Comparison of ENCODE assay signal across 8 cellular contexts in the genomic region with DNA sequence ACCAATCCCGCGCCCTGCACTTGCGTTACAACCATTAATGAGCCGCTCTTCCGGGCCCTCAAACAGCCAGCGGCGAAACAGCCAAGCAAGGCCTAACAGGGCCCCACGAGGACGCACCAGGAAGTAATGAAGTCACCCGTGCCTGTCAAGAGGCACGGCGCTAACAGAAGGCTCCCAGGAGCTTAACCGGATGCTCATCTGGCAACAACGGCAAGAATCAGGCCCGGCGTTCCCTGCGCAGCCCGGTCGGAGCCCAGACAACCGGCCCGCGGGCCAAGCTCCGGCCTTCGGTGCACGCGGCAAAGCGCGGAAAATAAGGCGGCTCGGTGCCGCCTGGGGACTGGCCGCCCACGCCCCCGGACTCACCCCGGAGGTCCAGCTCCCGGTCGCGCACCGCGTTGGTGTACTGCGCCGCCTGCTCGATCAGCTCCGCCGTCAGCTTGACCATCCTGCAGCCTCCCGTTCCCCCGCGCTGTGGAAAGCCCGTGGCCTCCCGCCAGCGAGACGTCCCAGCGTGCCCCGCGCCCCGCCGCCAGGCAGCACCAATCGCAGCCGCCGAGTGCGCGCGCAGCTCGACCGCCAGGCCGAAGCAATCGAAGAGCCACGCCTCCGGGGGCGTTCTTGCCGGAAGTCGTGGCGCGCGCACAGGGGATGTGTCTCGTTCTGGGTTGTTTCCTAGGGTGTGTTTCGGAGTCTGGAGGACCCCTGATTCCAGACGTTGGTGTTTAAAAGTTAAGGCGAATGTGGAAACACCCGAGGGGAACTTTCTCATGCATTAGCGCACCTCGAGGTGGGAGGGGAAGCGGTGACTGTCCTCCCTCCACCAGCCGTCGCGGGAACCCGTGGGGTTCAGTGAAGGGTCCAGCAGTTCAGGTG. TPM values are rescaled to one million over a fixed set of nuclear protein-coding genes. Genes with fewer than 3 reads are reported as not detected.
DNase-seq lines count a peak whose midpoint lies in the region; ATAC-seq and FAIRE-seq lines count a peak whose summit lies in the region.

A gene (minus strand): TSS at position 518 of the 876 bp plus-strand sequence. CDS start 70 bp downstream, at position 448.

- peak within 1 kb of the TSS; percentile 94 to 95 for H3K4me3 Mint-ChIP-seq in effector memory CD8-positive, alpha-beta T cell

- peak within 1 kb of the TSS in 1 of 2 experiments; percentile 14 for H3K23ac ChIP-seq in mesenchymal stem cell (ENCODE audit: low read length in 2 of 2)

- H4K91ac ChIP-seq in mesenchymal stem cell (ENCODE audit: low read length), result peak within 1 kb of the TSS; percentile 93

- ATAC-seq in GM21367 (IDR thresholded peaks at IDR 0.05; ENCODE audit: unreplicated experiment), result peak; percentile 64
- peak; percentile 82 for ATAC-seq in effector memory CD8-positive, alpha-beta T cell (replicated peaks)

- H3K9me3 Mint-ChIP-seq in effector memory CD8-positive, alpha-beta T cell, result no peaks in the 10 kb centered on the region

- peak within 1 kb of the TSS; percentile 98 for H4K8ac ChIP-seq in mesenchymal stem cell (ENCODE audit: low read length)

- WGBS in mesenchymal stem cell, result under 1% methylated on average over 87 of the region's 87 CpGs

- peak; percentile 98 for DNase-seq in COLO829 (ENCODE audit: low spot score)
- DNase-seq in HTR-8/SVneo (ENCODE audit: insufficient read length, low spot score), result peak; percentile 88
- peak; percentile 89 for DNase-seq in NOMO-1 treated with DMSO at 0.1 percent for 48 hours (lab: John Stamatoyannopoulos, UW; ENCODE audit: unreplicated experiment)
- peak; percentile 94 to 95 for DNase-seq in activated CD8-positive, alpha-beta memory T cell treated with anti-CD3 and anti-CD28 coated beads for 4 hours (ENCODE audit: low read depth in 2 of 2)
- peak; percentile 96 to 98 (median 98) for DNase-seq in effector memory CD8-positive, alpha-beta T cell
- peak; percentile 94 for DNase-seq in mesenchymal stem cell
- peak; percentile 99 for DNase-seq in stimulated activated CD8-positive, alpha-beta memory T cell treated with anti-CD3 and anti-CD28 coated beads, Interleukin-12 subunit alpha, Interleukin-12 subunit beta, amount 100 ng/mL, for 24 hours (ENCODE audit: extremely low read depth)

- H2BK12ac ChIP-seq in mesenchymal stem cell (ENCODE audit: low read length in 2 of 2), result peak within 1 kb of the TSS in 1 of 2 experiments; percentile 7

- H3K4me2 ChIP-seq in mesenchymal stem cell (ENCODE audit: low read length, poor library complexity, severe bottlenecking), result peak within 1 kb of the TSS; percentile 83

- peak within 1 kb of the TSS; percentile 82 for H3K27ac ChIP-seq in mesenchymal stem cell (ENCODE audit: low read length, poor library complexity, severe bottlenecking)

- H3K9me3 ChIP-seq in mesenchymal stem cell (ENCODE audit: control insufficient read depth, low read length), result no peaks in the 10 kb centered on the region

- no peaks in the 10 kb centered on the region for H3K27me3 ChIP-seq in mesenchymal stem cell (ENCODE audit: control insufficient read depth in 1 of 2, insufficient read depth in 1 of 2, low read length in 2 of 2)

- FAIRE-seq in HTR-8/SVneo (lab: Jason Lieb, UNC), result peak; percentile 87

- peaks cover 14 to 42% of the 10 kb centered on the region in 2 donors for H3K4me1 Mint-ChIP-seq in effector memory CD8-positive, alpha-beta T cell (ENCODE audit: low read depth in 2 of 2)

- peaks cover 53% of the 10 kb centered on the region for H3K36me3 Mint-ChIP-seq in effector memory CD8-positive, alpha-beta T cell (ENCODE audit: insufficient read depth)

- peak within 1 kb of the TSS; percentile 33 for H2AK5ac ChIP-seq in mesenchymal stem cell (ENCODE audit: low read length, severe bottlenecking)

- peaks cover 2% of the 10 kb centered on the region for H3K4me1 ChIP-seq in mesenchymal stem cell (ENCODE audit: control insufficient read depth, insufficient read depth, low read depth, low read length)

- peak within 1 kb of the TSS; percentile 64 for H2BK120ac ChIP-seq in mesenchymal stem cell (ENCODE audit: low read depth, low read length)

- H3K36me3 ChIP-seq in mesenchymal stem cell (ENCODE audit: control insufficient read depth in 1 of 2, insufficient read depth in 2 of 2, low read depth in 1 of 2, low read length in 2 of 2), result peaks cover 4 to 19% of the 10 kb centered on the region in 2 experiments

- H3K14ac ChIP-seq in mesenchymal stem cell (ENCODE audit: low read length in 2 of 2), result peak within 1 kb of the TSS in 1 of 2 experiments; percentile 94

- peak within 1 kb of the TSS; percentile 98 for H2BK15ac ChIP-seq in mesenchymal stem cell (ENCODE audit: low read depth, poor library complexity, severe bottlenecking)

- H3K27me3 Mint-ChIP-seq in effector memory CD8-positive, alpha-beta T cell, result no peaks in the 10 kb centered on the region

- peak within 1 kb of the TSS; percentile 95 for H3K9ac ChIP-seq in mesenchymal stem cell (ENCODE audit: low read length)

- peak within 1 kb of the TSS; percentile 88 to 100 for H3K4me3 ChIP-seq in mesenchymal stem cell (ENCODE audit: insufficient read depth in 1 of 2, low read depth in 1 of 2, low read length in 2 of 2)

- peak within 1 kb of the TSS; percentile 80 to 94 for H3K18ac ChIP-seq in mesenchymal stem cell (ENCODE audit: low read depth in 1 of 2, low read length in 2 of 2)

- peaks cover 3% of the 10 kb centered on the region for H3K79me1 ChIP-seq in mesenchymal stem cell (replicated peaks; ENCODE audit: low read length, poor library complexity, severe bottlenecking)

- peak within 1 kb of the TSS; percentile 95 for H2AFZ ChIP-seq in mesenchymal stem cell (ENCODE audit: low read depth, low read length)

- H3K4ac ChIP-seq in mesenchymal stem cell (ENCODE audit: low read depth in 1 of 2, low read length in 2 of 2), result peak within 1 kb of the TSS; percentile 90 to 94

- H2BK5ac ChIP-seq in mesenchymal stem cell (ENCODE audit: low read depth, low read length, poor library complexity, severe bottlenecking), result peak within 1 kb of the TSS; percentile 94

- peak within 1 kb of the TSS; percentile 96 for H3K27ac Mint-ChIP-seq in effector memory CD8-positive, alpha-beta T cell

RNA-seq across cellular contexts. Expression of the gene that starts here (rescaled TPM):
- 40.4 TPM for polyA plus RNA-seq in mesenchymal stem cell (2013, experiment 1 of 2)
- polyA plus RNA-seq in mesenchymal stem cell (2013, experiment 2 of 2), result 42.2 TPM

Comparison
In these comparisons a context has a peak if more than half of its experiments do, and no peak if none do; other contexts are left out.
1. Peak in every context shown above with its lines: DNase-seq, ATAC-seq, H3K4me3 ChIP-seq and H3K27ac ChIP-seq.